1 cellular context compared by ENCODE assay signal in the genomic region with DNA sequence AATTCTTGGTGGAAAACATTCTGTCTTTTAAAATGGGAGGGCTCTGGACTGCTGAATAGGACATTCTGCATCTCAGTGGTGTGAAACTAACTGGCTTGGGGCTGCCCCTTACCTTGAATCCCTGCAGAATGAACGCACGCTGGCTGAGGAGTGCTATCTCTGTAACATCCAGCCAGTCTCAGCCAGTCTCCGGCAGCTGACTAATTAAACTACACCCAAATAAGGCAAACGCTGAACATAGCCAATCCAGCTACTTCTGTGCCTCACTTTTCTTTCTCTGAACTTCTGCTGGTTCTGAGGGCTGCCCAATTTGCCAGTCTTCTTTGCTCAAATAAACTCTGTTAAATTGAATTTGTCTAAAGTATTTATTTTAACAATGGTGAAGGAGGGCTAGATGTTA.
TF ChIP-seq lines count a peak whose summit lies in the region.

No MANE protein-coding gene starts in this region.

TF ChIP-seq in K562, 482 proteins besides CTCF, POLR2A, EP300 and RAD21 (continued from another document):
- TF ChIP-seq DMBX1 (CRISPR knock-in tag; IDR thresholded peaks at IDR 0.05; ENCODE audit: borderline replicate concordance), result no peak
- no peak for TF ChIP-seq FOXK1 (CRISPR knock-in tag; IDR thresholded peaks at IDR 0.05; ENCODE audit: borderline replicate concordance)
